Comparison of ENCODE assay signal across 8 cellular contexts in the genomic region with DNA sequence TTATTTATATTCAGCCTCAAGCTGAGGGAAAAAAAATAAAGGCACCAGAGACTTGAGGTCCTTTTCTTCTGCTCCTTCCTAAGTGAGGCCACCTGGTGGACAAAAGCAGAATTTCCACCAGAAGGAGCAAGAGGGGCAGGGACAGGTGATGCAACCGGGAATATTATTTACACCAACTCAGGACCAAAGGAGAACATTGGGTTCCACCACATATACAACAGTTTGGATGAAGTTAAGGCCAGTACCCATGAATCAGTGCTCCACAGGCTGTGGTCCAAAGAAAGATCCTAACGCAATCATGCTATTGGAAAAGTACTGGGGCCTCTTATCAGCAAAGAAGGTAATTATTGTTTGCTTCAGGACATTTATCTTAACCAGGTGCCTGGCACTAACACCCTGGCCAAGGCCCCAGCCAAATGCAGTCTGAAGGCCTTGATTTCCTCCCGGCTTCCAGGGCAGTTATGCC. TPM values are rescaled to one million over a fixed set of nuclear protein-coding genes. Genes with fewer than 3 reads are reported as not detected.
A peak's percentile ranks its signal among the peaks of the same experiment; 100 is the strongest.
DNase-seq lines count a peak whose midpoint lies in the region; ATAC-seq and TF ChIP-seq lines count a peak whose summit lies in the region.

No MANE protein-coding gene starts in this region.

- peaks cover 16 to 28% of the 10 kb centered on the region in 2 experiments for H3K4me1 Mint-ChIP-seq in H9

- H3K79me2 ChIP-seq in H9 (ENCODE audit: insufficient read depth, low read length): no peaks in the 10 kb centered on the region

- no peak overlapping the region for H2BK15ac ChIP-seq in H9 (ENCODE audit: low read depth, low read length)

- peak; percentile 65 for DNase-seq in BE2C
- peak; percentile 83 for DNase-seq in H9
- peak; percentile 89 for DNase-seq in NCI-H460 (ENCODE audit: extremely low read depth, low read depth)
- DNase-seq in activated CD8-positive, alpha-beta memory T cell treated with anti-CD3 and anti-CD28 coated beads for 1 hour (ENCODE audit: extremely low read depth in 1 of 2, low read depth in 1 of 2): peak; percentile 36 to 44
- DNase-seq in epidermal melanocyte (ENCODE audit: insufficient read length, low spot score): peak; percentile 42
- peak in 2 of 3 donors; percentile 53 to 85 for DNase-seq in mucosa of descending colon
- DNase-seq in stimulated activated naive CD4-positive, alpha-beta T cell (lab: John Stamatoyannopoulos, UW): peak; percentile 21 to 75 (median 57)
- DNase-seq in globus pallidus (ENCODE audit: low spot score): no peak

- no peak overlapping the region for H2BK120ac ChIP-seq in H9 (ENCODE audit: low read depth, low read length, poor library complexity, severe bottlenecking)

- no peak overlapping the region for H2BK12ac ChIP-seq in H9 (ENCODE audit: insufficient read length, low read depth, low read length)

- no peak overlapping the region for H2BK20ac ChIP-seq in H9 (ENCODE audit: low read depth, low read length, poor library complexity, severe bottlenecking)

- no peak overlapping the region for H3K27ac ChIP-seq in H9 (ENCODE audit: insufficient read length, low read depth, low read length)

- H3K9me3 Mint-ChIP-seq in H9: peaks cover 0 to 35% of the 10 kb centered on the region in 2 experiments; a peak in 2 of 5 replicates

- no peak overlapping the region for H3K9ac ChIP-seq in H9 (ENCODE audit: extremely low read depth, insufficient read length, low read length)

- H2AK5ac ChIP-seq in H9 (ENCODE audit: insufficient read length, low read length): no peak overlapping the region

- H3K4me1 ChIP-seq in BE2C (peaks cover 5% of the 10 kb centered on the region), H9 (ENCODE audit: insufficient read depth, low read length) (peaks cover 12% of the 10 kb centered on the region; the same call in 1 of the 2 replicates), mucosa of descending colon (ENCODE audit: low read depth) (no peaks in the 10 kb centered on the region)

- H3K14ac ChIP-seq in H9 (ENCODE audit: insufficient read depth, low read length): no peak overlapping the region

- H3K79me1 ChIP-seq in H9 (ENCODE audit: insufficient read depth, low read depth, low read length, poor library complexity, severe bottlenecking): no peaks in the 10 kb centered on the region

- peak overlapping the region; percentile 20 to 94 (median 89); a peak in 4 of 7 replicates for H3K27ac Mint-ChIP-seq in H9

- H3K4me2 ChIP-seq in H9 (ENCODE audit: insufficient read depth, insufficient read length, low read length): no peak overlapping the region

- no peak overlapping the region for H3K4me3 ChIP-seq in BE2C (ENCODE audit: low read depth, low read length)
- H3K4me3 ChIP-seq in mucosa of descending colon: no peak overlapping the region

- H3K27me3 ChIP-seq in BE2C: no peaks in the 10 kb centered on the region
- H3K27me3 ChIP-seq in H9 (ENCODE audit: insufficient read depth, low read length): no peaks in the 10 kb centered on the region; the same call in 1 of the 2 replicates

- no peak overlapping the region for H4K91ac ChIP-seq in H9 (ENCODE audit: insufficient read length, low read depth, low read length)

- no peaks in the 10 kb centered on the region for H3K9me3 ChIP-seq in BE2C
- H3K9me3 ChIP-seq in H9 (ENCODE audit: control insufficient read depth, low read depth, low read length): no peaks in the 10 kb centered on the region
- H3K9me3 ChIP-seq in mucosa of descending colon: no peaks in the 10 kb centered on the region

- TF ChIP-seq CTCF in BE2C (IDR thresholded peaks at IDR 0.05; ENCODE audit: low read depth, low read length) (peak; percentile 65), H9 (conservative IDR thresholded peaks at IDR 0.05) (peak; percentile 78), mucosa of descending colon (IDR thresholded peaks at IDR 0.05) (peak; percentile 21)

- no peak overlapping the region for H3K56ac ChIP-seq in H9 (ENCODE audit: insufficient read length, low read depth, low read length)

- H3K4me3 Mint-ChIP-seq in H9: peak overlapping the region in 1 of 2 experiments; percentile 35; a peak in 1 of 5 replicates

- H3K23ac ChIP-seq in H9 (ENCODE audit: insufficient read length, low read depth, low read length): no peak overlapping the region

- peaks cover 4% of the 10 kb centered on the region for H3K27me3 Mint-ChIP-seq in H9 (ENCODE audit: low read depth)

- H3T11ph ChIP-seq in H9 (ENCODE audit: low read length): peak overlapping the region; percentile 10

- no peak overlapping the region for H2BK5ac ChIP-seq in H9 (ENCODE audit: insufficient read length, low read length)

- H3K4ac ChIP-seq in H9 (ENCODE audit: low read depth, low read length): no peak overlapping the region

- H3K36me3 ChIP-seq in BE2C (peaks cover 4% of the 10 kb centered on the region), mucosa of descending colon (ENCODE audit: low read depth) (no peaks in the 10 kb centered on the region)

- H3K23me2 ChIP-seq in H9 (ENCODE audit: insufficient read length, low read depth, low read length, poor library complexity, severe bottlenecking): peaks cover 6% of the 10 kb centered on the region

- no peak overlapping the region for H4K5ac ChIP-seq in H9 (ENCODE audit: insufficient read length, low read depth, low read length)

- H3K18ac ChIP-seq in H9 (ENCODE audit: insufficient read length, low read depth, low read length): no peak overlapping the region

- no peak overlapping the region for H2AFZ ChIP-seq in H9 (ENCODE audit: low read length)

- peaks cover 0 to 13% (median 10%) of the 10 kb centered on the region in 3 experiments; a peak in 4 of 7 replicates for H3K36me3 Mint-ChIP-seq in H9 (ENCODE audit: insufficient read depth in 1 of 3, low read depth in 3 of 3)

- no peak overlapping the region for H4K8ac ChIP-seq in H9 (replicated peaks; ENCODE audit: insufficient read length, low read depth, low read length)

- ATAC-seq in mucosa of descending colon: peak; percentile 49

- no peaks in the 10 kb centered on the region for H4K20me1 ChIP-seq in H9 (ENCODE audit: control insufficient read depth, insufficient read depth, insufficient read length)

- intact Hi-C loops in mucosa of descending colon (cut with DNase I, micrococcal nuclease): no loop called here

- WGBS in H9 (ENCODE audit: extremely low coverage, insufficient read length, low lambda C conversion rate): no CpG with 5 or more reads among the region's 3 CpGs

RNA-seq across cellular contexts. Expression of a gene that starts 57.4 kb away (rescaled TPM):
- 35.8 TPM for polyA plus RNA-seq in BE2C (2012; ENCODE audit: insufficient read depth, insufficient read length, low read depth)
- total RNA-seq in H9 (2021) (10.5 and 11.5 TPM in 2 replicates), mucosa of descending colon (100 to 1,000 TPM in 1 of 3 donors, 10 to 100 TPM in 2; 14.1 to 118 (median 64.7) TPM)
- 53.9 and 57.7 TPM in 2 replicates for total RNA-seq in NCI-H460 (2014; rRNA removed; shearing (Covaris generic))
- 43.2 and 45.0 TPM in 2 replicates for polyA plus RNA-seq in NCI-H460 (2014; cell fraction: nucleus; rRNA removed)

RNA-seq across cellular contexts. Expression of a gene that starts 59.3 kb away (rescaled TPM):
- polyA plus RNA-seq in BE2C (2012; ENCODE audit: insufficient read depth, insufficient read length, low read depth): not detected
- total RNA-seq in H9 (2021) (not detected in 2 replicates), mucosa of descending colon (not detected)
- not detected in 2 replicates for total RNA-seq in NCI-H460 (2014; rRNA removed; shearing (Covaris generic))
- not detected in 2 replicates for polyA plus RNA-seq in NCI-H460 (2014; cell fraction: nucleus; rRNA removed)

Comparison
In these comparisons a context has a peak if more than half of its experiments do, and no peak if none do; other contexts are left out.
1. CTCF ChIP-seq: peak in every context shown above with its lines; median percentile 78 in H9; 65 in BE2C; 21 in mucosa of descending colon.